1 cellular context compared by ENCODE assay signal in genomic region chr1:53125623-53126360, GRCh38.
TF ChIP-seq lines count a peak whose summit lies in the region.

No MANE protein-coding gene starts in this region.

TF ChIP-seq in SK-N-SH treated with all-trans-retinoic acid at 6 μM for 48 hours, 23 proteins besides CTCF, POLR2A, EP300 and RAD21 (continued from another document):
- no peak for TF ChIP-seq ZNF70 (CRISPR knock-in tag; IDR thresholded peaks at IDR 0.05)
- no peak for TF ChIP-seq ZNF565 (CRISPR knock-in tag; conservative IDR thresholded peaks at IDR 0.05; ENCODE audit: low read depth)
- TF ChIP-seq ZFP30 (CRISPR knock-in tag; IDR thresholded peaks at IDR 0.05): no peak
- TF ChIP-seq PPARA (CRISPR knock-in tag; IDR thresholded peaks at IDR 0.05; ENCODE audit: borderline replicate concordance): no peak
